Comparison of ENCODE assay signal across 9 cellular contexts in the genomic region with DNA sequence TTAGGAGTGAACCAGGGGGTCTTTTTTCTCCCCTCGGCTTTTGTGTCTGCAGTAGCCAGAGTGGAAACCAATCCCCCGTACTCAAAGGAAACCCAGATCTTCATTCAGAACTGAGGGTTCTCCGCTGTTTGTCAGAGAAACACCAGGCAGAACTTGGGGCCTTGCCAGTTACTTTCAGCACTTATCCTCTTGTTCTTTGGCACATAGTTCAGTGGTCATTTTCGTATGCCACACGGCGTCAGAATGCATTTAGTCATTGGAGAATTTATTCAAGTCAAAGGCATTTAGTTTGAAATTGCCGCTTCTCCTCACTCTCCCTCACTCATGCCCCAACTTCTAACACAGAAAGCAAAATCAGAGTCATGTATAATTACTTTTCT.
DNase-seq lines count a peak whose midpoint lies in the region; ATAC-seq lines count a peak whose summit lies in the region.
"Had no signal": no experiment of that assay in that cellular context is flagged by ENCODE, and none has a peak within 500 bp of the region (broad histone marks: within the 10 kb centered on the region; RNA-seq: fewer than 3 reads in every experiment).

No MANE protein-coding gene starts in this region.

- H3K36me3 Mint-ChIP-seq in activated T-helper 1 cell treated with anti-CD3 and anti-CD28 coated beads, Interleukin-12 subunit alpha, Interleukin-12 subunit beta, Interleukin-2, Interleukin-4 antibody, amounts not matched to agents 30 ng/mL and 10 ng/mL and 1 ng/mL, durations not matched to agents 14 hours and 24 hours and 36 hours (ENCODE audit: low read depth) = peaks cover 8% of the 10 kb centered on the region

- peaks cover 5% of the 10 kb centered on the region for H3K27me3 Mint-ChIP-seq in activated T-helper 1 cell treated with anti-CD3 and anti-CD28 coated beads, Interleukin-12 subunit alpha, Interleukin-12 subunit beta, Interleukin-2, Interleukin-4 antibody, amounts not matched to agents 30 ng/mL and 10 ng/mL and 1 ng/mL, durations not matched to agents 14 hours and 24 hours and 36 hours (ENCODE audit: insufficient read depth)

- H3K4me1 Mint-ChIP-seq in activated T-helper 1 cell treated with anti-CD3 and anti-CD28 coated beads, Interleukin-12 subunit alpha, Interleukin-12 subunit beta, Interleukin-2, Interleukin-4 antibody, amounts not matched to agents 30 ng/mL and 10 ng/mL and 1 ng/mL, durations not matched to agents 14 hours and 24 hours and 36 hours (ENCODE audit: low read depth) = peaks cover 40% of the 10 kb centered on the region

- H3K27me3 ChIP-seq in skeletal muscle tissue (ENCODE audit: control insufficient read depth in 3 of 3, insufficient read depth in 3 of 3, low read length in 3 of 3) = no peaks in the 10 kb centered on the region

- peak; percentile 66 for ATAC-seq in left ventricle myocardium superior
- ATAC-seq: SK-N-SH treated with all-trans-retinoic acid at 6 μM for 48 hours had no signal

- H3K9ac ChIP-seq in skeletal muscle tissue (ENCODE audit: low read depth in 1 of 3, low read length in 3 of 3) = peak overlapping the region in 2 of 3 donors; percentile 19 to 69

- H3K4me1 ChIP-seq in skeletal muscle tissue (ENCODE audit: control insufficient read depth in 3 of 3, insufficient read depth in 3 of 3, low read length in 3 of 3) = peaks cover 19% of the 10 kb centered on the region in 3 donors

- intact Hi-C loops in activated T-helper 1 cell treated with anti-CD3 and anti-CD28 coated beads, Interleukin-12 subunit alpha, Interleukin-12 subunit beta, Interleukin-2, Interleukin-4 antibody, amounts not matched to agents 30 ng/mL and 10 ng/mL and 1 ng/mL, durations not matched to agents 14 hours and 24 hours and 36 hours (cut with micrococcal nuclease) = loop anchor here (10.0 kb wide), 3 partner anchors 347 to 777 kb away; partner anchors contain the start of genes NPC1 and TTC39C
- intact Hi-C loops in left ventricle myocardium superior (cut with micrococcal nuclease) = no loop called here

- H3K4me3 Mint-ChIP-seq in activated T-helper 1 cell treated with anti-CD3 and anti-CD28 coated beads, Interleukin-12 subunit alpha, Interleukin-12 subunit beta, Interleukin-2, Interleukin-4 antibody, amounts not matched to agents 30 ng/mL and 10 ng/mL and 1 ng/mL, durations not matched to agents 14 hours and 24 hours and 36 hours = peak overlapping the region; percentile 62

- H3K9me3 Mint-ChIP-seq in activated T-helper 1 cell treated with anti-CD3 and anti-CD28 coated beads, Interleukin-12 subunit alpha, Interleukin-12 subunit beta, Interleukin-2, Interleukin-4 antibody, amounts not matched to agents 30 ng/mL and 10 ng/mL and 1 ng/mL, durations not matched to agents 14 hours and 24 hours and 36 hours = no peaks in the 10 kb centered on the region

- H3K27ac Mint-ChIP-seq in activated T-helper 1 cell treated with anti-CD3 and anti-CD28 coated beads, Interleukin-12 subunit alpha, Interleukin-12 subunit beta, Interleukin-2, Interleukin-4 antibody, amounts not matched to agents 30 ng/mL and 10 ng/mL and 1 ng/mL, durations not matched to agents 14 hours and 24 hours and 36 hours = peak overlapping the region; percentile 32

- DNase-seq in GM04503 (ENCODE audit: low read depth) = peak; percentile 70
- no peak for DNase-seq in activated T-helper 1 cell treated with anti-CD3 and anti-CD28 coated beads, Interleukin-12 subunit alpha, Interleukin-12 subunit beta, Interleukin-2, Interleukin-4 antibody, amounts not matched to agents 30 ng/mL and 10 ng/mL and 1 ng/mL, durations not matched to agents 14 hours and 24 hours and 36 hours (ENCODE audit: low spot score)
- DNase-seq in left ventricle myocardium superior = no peak
- no peak for DNase-seq in hepatic stellate cell (ENCODE audit: low spot score)
- DNase-seq in GF-D8 (lab: John Stamatoyannopoulos, UW) = no peak
- no peak for DNase-seq in DMS153 treated with DMSO at 0.1 percent for 48 hours (lab: John Stamatoyannopoulos, UW; ENCODE audit: unreplicated experiment)
- DNase-seq in T-helper 9 cell = no peak

- no peaks in the 10 kb centered on the region for H3K9me3 ChIP-seq in skeletal muscle tissue (ENCODE audit: control insufficient read depth in 3 of 3, low read length in 3 of 3)

- H3K27ac ChIP-seq in skeletal muscle tissue (ENCODE audit: low read depth, low read length) = peak overlapping the region; percentile 62

- peaks cover 0 to 2% (median 0%) of the 10 kb centered on the region in 3 donors for H3K36me3 ChIP-seq in skeletal muscle tissue (ENCODE audit: control insufficient read depth in 3 of 3, insufficient read depth in 3 of 3, low read length in 3 of 3)

- peak overlapping the region; percentile 19 to 66 (median 54) for H3K4me3 ChIP-seq in skeletal muscle tissue (ENCODE audit: low read length in 3 of 3)
